Comparison of ENCODE assay signal across 9 cellular contexts in the genomic region with DNA sequence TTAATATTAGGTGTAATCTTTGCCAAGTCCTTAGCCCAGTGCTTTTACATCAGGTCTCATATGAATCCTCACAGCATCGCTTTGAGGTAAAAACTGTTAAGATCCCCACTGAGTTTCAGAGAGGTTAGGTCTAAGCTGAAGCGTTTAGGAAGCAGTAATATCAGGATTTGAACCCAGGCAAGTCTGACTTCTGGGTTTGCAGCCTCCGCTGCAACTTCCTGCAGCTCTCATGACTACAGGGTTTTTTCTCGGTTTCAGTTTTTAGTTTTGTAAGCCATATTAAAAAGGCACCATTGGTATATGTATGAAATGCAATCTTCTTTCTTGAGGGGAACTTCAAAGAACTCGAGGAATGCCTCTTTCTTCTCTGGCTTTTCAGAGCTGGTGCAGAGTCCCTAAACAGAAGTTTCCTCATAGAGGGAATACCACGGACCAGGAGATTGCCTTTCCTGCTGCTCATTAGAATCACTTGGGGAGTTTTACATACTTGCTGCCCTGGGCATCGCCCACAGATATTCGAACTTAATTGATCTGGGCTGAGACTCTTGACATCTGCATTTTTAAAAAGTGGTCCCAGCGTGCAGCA. TPM values are rescaled to one million over a fixed set of nuclear protein-coding genes. Genes with fewer than 3 reads are reported as not detected.
A peak's percentile ranks its signal among the peaks of the same experiment; 100 is the strongest.
DNase-seq lines count a peak whose midpoint lies in the region; ATAC-seq and TF ChIP-seq lines count a peak whose summit lies in the region.
"Had no signal": no experiment of that assay in that cellular context is flagged by ENCODE, and none has a peak within 500 bp of the region (broad histone marks: within the 10 kb centered on the region; RNA-seq: fewer than 3 reads in every experiment).

No MANE protein-coding gene starts in this region.

- WGBS in right cardiac atrium = 61% methylated on average over 9 of the region's 9 CpGs

- no peak for DNase-seq in right cardiac atrium
- DNase-seq in left ventricle myocardium superior = no peak
- peak; percentile 21 for DNase-seq in activated naive CD4-positive, alpha-beta T cell treated with anti-CD3 and anti-CD28 coated beads, Interleukin-2, amount 10 ng/mL, durations not matched to agents 7 days and 5 days
- DNase-seq in type B pancreatic cell (ENCODE audit: extremely low spot score, unreplicated experiment) = no peak
- no peak for DNase-seq in NCI-H128 (lab: John Stamatoyannopoulos, UW; ENCODE audit: unreplicated experiment)
- DNase-seq in germinal center (ENCODE audit: low spot score) = no peak
- DNase-seq in activated CD8-positive, alpha-beta memory T cell treated with anti-CD3 and anti-CD28 coated beads for 24 hours = no peak
- DNase-seq: SJCRH30 had no signal

- H3K4me3 Mint-ChIP-seq in activated naive CD4-positive, alpha-beta T cell treated with anti-CD3 and anti-CD28 coated beads, Interleukin-2, amount 10 ng/mL, durations not matched to agents 7 days and 5 days = peak overlapping the region; percentile 72
- H3K4me3 Mint-ChIP-seq in type B pancreatic cell = peak overlapping the region; percentile 14

- intact Hi-C loops in right cardiac atrium (cut with DNase I) (no loop called here), left ventricle myocardium superior (cut with micrococcal nuclease) (no loop called here)

- peak overlapping the region; percentile 2 for H3K27ac ChIP-seq in right cardiac atrium (ENCODE audit: low read length)
- H3K27ac ChIP-seq: SJCRH30 had no signal

- H3K36me3 Mint-ChIP-seq in activated naive CD4-positive, alpha-beta T cell treated with anti-CD3 and anti-CD28 coated beads, Interleukin-2, amount 10 ng/mL, durations not matched to agents 7 days and 5 days = peaks cover 19% of the 10 kb centered on the region
- H3K36me3 Mint-ChIP-seq in type B pancreatic cell = no peaks in the 10 kb centered on the region

- peaks cover 80% of the 10 kb centered on the region for H3K4me1 Mint-ChIP-seq in activated naive CD4-positive, alpha-beta T cell treated with anti-CD3 and anti-CD28 coated beads, Interleukin-2, amount 10 ng/mL, durations not matched to agents 7 days and 5 days
- H3K4me1 Mint-ChIP-seq in type B pancreatic cell (ENCODE audit: unreplicated experiment) = peaks cover 11% of the 10 kb centered on the region

- H3K4me1 ChIP-seq in right cardiac atrium (ENCODE audit: control insufficient read depth, insufficient read depth, low read length) = peaks cover 4% of the 10 kb centered on the region
- H3K4me1 ChIP-seq: SJCRH30 had no signal

- CTCF ChIA-PET in activated naive CD4-positive, alpha-beta T cell treated with anti-CD3 and anti-CD28 coated beads, Interleukin-2, amount 10 ng/mL, durations not matched to agents 7 days and 5 days (lab: Charles Lee) = interaction anchor here (1.0 to 1.5 kb wide), 4 partner anchors 12 to 210 kb away, joined by 3 to 5 read pairs (median 5); no protein-coding TSS in a partner anchor

- H3K9me3 ChIP-seq in right cardiac atrium (ENCODE audit: control insufficient read depth, low read length) = no peaks in the 10 kb centered on the region
- H3K9me3 ChIP-seq: SJCRH30 had no signal

- H3K4me3 ChIP-seq in right cardiac atrium (ENCODE audit: low read length) = no peak overlapping the region
- H3K4me3 ChIP-seq: SJCRH30 had no signal

- H3K27me3 Mint-ChIP-seq in activated naive CD4-positive, alpha-beta T cell treated with anti-CD3 and anti-CD28 coated beads, Interleukin-2, amount 10 ng/mL, durations not matched to agents 7 days and 5 days = no peaks in the 10 kb centered on the region
- H3K27me3 Mint-ChIP-seq in type B pancreatic cell = no peaks in the 10 kb centered on the region

- H3K27ac Mint-ChIP-seq in activated naive CD4-positive, alpha-beta T cell treated with anti-CD3 and anti-CD28 coated beads, Interleukin-2, amount 10 ng/mL, durations not matched to agents 7 days and 5 days = peak overlapping the region; percentile 93
- H3K27ac Mint-ChIP-seq in type B pancreatic cell = peak overlapping the region; percentile 64

- ATAC-seq in right cardiac atrium (no peak), left ventricle myocardium superior (no peak), HG03060 (IDR thresholded peaks at IDR 0.05; ENCODE audit: low read depth, unreplicated experiment) (peak; percentile 37)

- TF ChIP-seq CTCF in type B pancreatic cell (conservative IDR thresholded peaks at IDR 0.05) = no peak

- H3K9me3 Mint-ChIP-seq in activated naive CD4-positive, alpha-beta T cell treated with anti-CD3 and anti-CD28 coated beads, Interleukin-2, amount 10 ng/mL, durations not matched to agents 7 days and 5 days = peaks cover 3% of the 10 kb centered on the region
- no peaks in the 10 kb centered on the region for H3K9me3 Mint-ChIP-seq in type B pancreatic cell

- H3K27me3 ChIP-seq in right cardiac atrium (ENCODE audit: control insufficient read depth, insufficient read depth) = no peaks in the 10 kb centered on the region
- H3K27me3 ChIP-seq: SJCRH30 had no signal

RNA-seq across cellular contexts. Expression of gene MTM1, which starts 6.5 kb away (rescaled TPM):
- total RNA-seq in right cardiac atrium (10 to 100 TPM; 13.8 to 16.9 (median 15.2) TPM), left ventricle myocardium superior (14.6 TPM), type B pancreatic cell (ENCODE audit: low replicate concordance) (9.8 and 11.9 TPM in 2 replicates)
- 4.0 TPM for polyA plus RNA-seq in right cardiac atrium
